Comparison of ENCODE assay signal across 22 cellular contexts in genomic region chr4:105139646-105140045, GRCh38.
"Had no signal": no experiment of that assay in that cellular context is flagged by ENCODE, and none has a peak within 500 bp of the region (broad histone marks: within the 10 kb centered on the region; RNA-seq: fewer than 3 reads in every experiment).

No MANE protein-coding gene starts in this region.

- H3K9me3 ChIP-seq: adrenal gland, esophagus muscularis mucosa, gastrocnemius medialis, ovary, prostate gland, thyroid gland, upper lobe of right lung had no signal

- ATAC-seq: activated CD8-positive, alpha-beta T cell treated with anti-CD3 and anti-CD28 coated beads for 36 hours; activated naive CD4-positive, alpha-beta T cell treated with anti-CD3 and anti-CD28 coated beads, Interleukin-2, amount 50 U/mL, for 72 hours; activated T-helper 17 cell treated with anti-CD3 and anti-CD28 coated beads, Interleukin-2, amount 50 U/mL, for 72 hours; effector memory CD8-positive, alpha-beta T cell; gastrocnemius medialis; left ventricle myocardium superior; natural killer cell; upper lobe of right lung had no signal

- H3K36me3 ChIP-seq: adrenal gland, esophagus muscularis mucosa, gastrocnemius medialis, ovary, prostate gland, thyroid gland, upper lobe of right lung, WERI-Rb-1 had no signal

- H3K27ac ChIP-seq: adrenal gland, dorsolateral prefrontal cortex, esophagus muscularis mucosa, gastrocnemius medialis, ovary, prostate gland, thyroid gland, upper lobe of right lung, WERI-Rb-1 had no signal

- H3K27me3 ChIP-seq: adrenal gland, dorsolateral prefrontal cortex, esophagus muscularis mucosa, gastrocnemius medialis, ovary, thyroid gland, upper lobe of right lung had no signal

- DNase-seq: activated CD4-positive, alpha-beta T cell treated with anti-CD3 and anti-CD28 coated beads, Interleukin-2, amount 10 ng/mL, durations not matched to agents 7 days and 5 days; activated CD4-positive, CD25-positive, alpha-beta regulatory T cell treated with anti-CD3 and anti-CD28 coated beads, Interleukin-2, amount 50 U/mL, for 72 hours; activated CD8-positive, alpha-beta T cell treated with anti-CD3 and anti-CD28 coated beads for 36 hours; adrenal gland; dorsolateral prefrontal cortex; effector memory CD8-positive, alpha-beta T cell; gastrocnemius medialis; hippocampal formation; left ventricle myocardium superior; mammary epithelial cell; midbrain; natural killer cell; ovary; stimulated activated CD4-positive, alpha-beta T cell treated with anti-CD3 and anti-CD28 coated beads, Interleukin-4, amount 100 ng/mL, for 24 hours; stimulated activated naive CD4-positive, alpha-beta T cell treated with Interleukin-2 at 50 U/mL for 16 hours; thyroid gland; upper lobe of right lung; WERI-Rb-1 had no signal

- H3K4me3 ChIP-seq: adrenal gland, dorsolateral prefrontal cortex, esophagus muscularis mucosa, gastrocnemius medialis, ovary, prostate gland, thyroid gland, upper lobe of right lung had no signal

- H3K4me1 ChIP-seq: adrenal gland, gastrocnemius medialis, prostate gland, thyroid gland, upper lobe of right lung had no signal
